Comparison of ENCODE assay signal across 8 cellular contexts in genomic region chr15:68279218-68279533, GRCh38. TPM values are rescaled to one million over a fixed set of nuclear protein-coding genes. Genes with fewer than 3 reads are reported as not detected.
A peak's percentile ranks its signal among the peaks of the same experiment; 100 is the strongest.
DNase-seq lines count a peak whose midpoint lies in the region; ATAC-seq and TF ChIP-seq lines count a peak whose summit lies in the region.

No MANE protein-coding gene starts in this region.

- peaks cover 62% of the 10 kb centered on the region for H3K79me2 ChIP-seq in Loucy (ENCODE audit: insufficient read depth, low read length)

- H3K9ac ChIP-seq in Loucy (ENCODE audit: low read depth, low read length, poor library complexity, severe bottlenecking) (peak overlapping the region; percentile 92), duodenal mucosa (ENCODE audit: low read depth in 1 of 2, low read length in 2 of 2) (peak overlapping the region; percentile 93 to 99)

- H3K27me3 ChIP-seq in Loucy (ENCODE audit: insufficient read depth, low read length, poor library complexity, severe bottlenecking), result no peaks in the 10 kb centered on the region
- no peaks in the 10 kb centered on the region for H3K27me3 ChIP-seq in duodenal mucosa (ENCODE audit: control insufficient read depth in 1 of 2, insufficient read depth in 2 of 2, low read length in 2 of 2)

- H3K36me3 Mint-ChIP-seq in natural killer cell treated with Interleukin-12 subunit alpha and Interleukin-12 subunit beta and Interleukin-15 and Interleukin-18, amount 100 ng/mL, for 72 hours, result peaks cover 8% of the 10 kb centered on the region

- H3K27me3 Mint-ChIP-seq in natural killer cell treated with Interleukin-12 subunit alpha and Interleukin-12 subunit beta and Interleukin-15 and Interleukin-18, amount 100 ng/mL, for 72 hours, result no peaks in the 10 kb centered on the region

- H3K4me3 Mint-ChIP-seq in natural killer cell treated with Interleukin-12 subunit alpha and Interleukin-12 subunit beta and Interleukin-15 and Interleukin-18, amount 100 ng/mL, for 72 hours, result peak overlapping the region; percentile 90

- H4K20me1 ChIP-seq in Loucy (ENCODE audit: insufficient read depth, low read length, poor library complexity, severe bottlenecking), result peaks cover 50% of the 10 kb centered on the region

- peak overlapping the region; percentile 88 for H3K4me2 ChIP-seq in Loucy (ENCODE audit: low read depth, low read length, poor library complexity, severe bottlenecking)

- H3K4me1 ChIP-seq in Loucy (ENCODE audit: insufficient read depth, low read length, poor library complexity, severe bottlenecking), result peaks cover 49% of the 10 kb centered on the region
- peaks cover 36 to 50% of the 10 kb centered on the region in 2 donors for H3K4me1 ChIP-seq in duodenal mucosa (ENCODE audit: control insufficient read depth in 1 of 2, insufficient read depth in 2 of 2, low read length in 2 of 2)

- H3K9me3 ChIP-seq in Loucy (ENCODE audit: insufficient read depth, low read depth, low read length), result no peaks in the 10 kb centered on the region
- no peaks in the 10 kb centered on the region for H3K9me3 ChIP-seq in duodenal mucosa (ENCODE audit: control insufficient read depth in 1 of 2, low read length in 2 of 2)

- H3K27ac ChIP-seq in duodenal mucosa (ENCODE audit: low read depth, low read length), result no peak overlapping the region

- H3K36me3 ChIP-seq in Loucy (ENCODE audit: insufficient read depth, low read length) (0 out of 2 replicates have a peak, but pooled peaks cover 1% of the 10 kb centered on the region), duodenal mucosa (ENCODE audit: control insufficient read depth in 1 of 2, insufficient read depth in 2 of 2, low read length in 2 of 2) (peaks cover 0 to under 1% of the 10 kb centered on the region in 2 donors)

- H3K4me1 Mint-ChIP-seq in natural killer cell treated with Interleukin-12 subunit alpha and Interleukin-12 subunit beta and Interleukin-15 and Interleukin-18, amount 100 ng/mL, for 72 hours (ENCODE audit: low read depth in 2 of 2), result peaks cover 44 to 50% of the 10 kb centered on the region in 2 donors

- H3K9me3 Mint-ChIP-seq in natural killer cell treated with Interleukin-12 subunit alpha and Interleukin-12 subunit beta and Interleukin-15 and Interleukin-18, amount 100 ng/mL, for 72 hours, result no peaks in the 10 kb centered on the region

- H3K27ac Mint-ChIP-seq in natural killer cell treated with Interleukin-12 subunit alpha and Interleukin-12 subunit beta and Interleukin-15 and Interleukin-18, amount 100 ng/mL, for 72 hours, result peak overlapping the region; percentile 95 to 96

- DNase-seq in AG10803 (ENCODE audit: low read depth), result no peak
- DNase-seq in natural killer cell treated with Interleukin-12 subunit alpha and Interleukin-12 subunit beta and Interleukin-15 and Interleukin-18, amount 100 ng/mL, for 72 hours (ENCODE audit: low spot score), result no peak
- DNase-seq in central memory CD4-positive, alpha-beta T cell, result no peak
- DNase-seq in retina, result no peak
- no peak for DNase-seq in activated effector memory CD4-positive, alpha-beta T cell treated with Interleukin-2 at 50 U/mL for 16 hours

- no peaks in the 10 kb centered on the region for H3K9me2 ChIP-seq in Loucy (replicated peaks; ENCODE audit: low read depth, low read length)

- H2AFZ ChIP-seq in Loucy (ENCODE audit: low read length), result no peak overlapping the region

- no peaks in the 10 kb centered on the region for H3F3A ChIP-seq in Loucy (ENCODE audit: low read depth)

- TF ChIP-seq CTCF in AG10803 (conservative IDR thresholded peaks at IDR 0.05; ENCODE audit: low read length) (no peak), Loucy (conservative IDR thresholded peaks at IDR 0.05; ENCODE audit: low read length) (no peak)

- peak overlapping the region; percentile 98 for H3K4me3 ChIP-seq in AG10803 (ENCODE audit: low read length)
- peak overlapping the region; percentile 93 for H3K4me3 ChIP-seq in Loucy (ENCODE audit: low read length, poor library complexity, severe bottlenecking)
- peak overlapping the region; percentile 95 to 96 for H3K4me3 ChIP-seq in duodenal mucosa (ENCODE audit: low read depth in 1 of 2, low read length in 2 of 2)

- ATAC-seq in natural killer cell treated with Interleukin-12 subunit alpha and Interleukin-12 subunit beta and Interleukin-15 and Interleukin-18, amount 100 ng/mL, for 72 hours, result no peak
- no peak for ATAC-seq in HG03342 (IDR thresholded peaks at IDR 0.05; ENCODE audit: unreplicated experiment)

RNA-seq across cellular contexts. Expression of gene FEM1B, which starts 1.6 kb away (rescaled TPM):
- 10 to 100 TPM; 47.9 to 49.7 TPM for total RNA-seq in natural killer cell treated with Interleukin-12 subunit alpha and Interleukin-12 subunit beta and Interleukin-15 and Interleukin-18, amount 100 ng/mL, for 72 hours

RNA-seq across cellular contexts. Expression of gene CLN6, which starts 49.6 kb away (rescaled TPM):
- total RNA-seq in natural killer cell treated with Interleukin-12 subunit alpha and Interleukin-12 subunit beta and Interleukin-15 and Interleukin-18, amount 100 ng/mL, for 72 hours, result 100 to 1,000 TPM in 1 of 2 donors, 10 to 100 TPM in 1; 41.5 to 129 TPM
